Comparison of ENCODE assay signal across 15 cellular contexts in genomic region chr1:15095492-15095867, GRCh38. TPM values are rescaled to one million over a fixed set of nuclear protein-coding genes. Genes with fewer than 3 reads are reported as not detected.
DNase-seq lines count a peak whose midpoint lies in the region; ATAC-seq and TF ChIP-seq lines count a peak whose summit lies in the region.
"Had no signal": no experiment of that assay in that cellular context is flagged by ENCODE, and none has a peak within 500 bp of the region (broad histone marks: within the 10 kb centered on the region; RNA-seq: fewer than 3 reads in every experiment).

No MANE protein-coding gene starts in this region.

- no peak overlapping the region for H2BK15ac ChIP-seq in neuronal stem cell (ENCODE audit: low read length)

- no peak overlapping the region for H2AK5ac ChIP-seq in neuronal stem cell (ENCODE audit: low read depth, low read length)

- no peak overlapping the region for H2AFZ ChIP-seq in neuronal stem cell (ENCODE audit: low read length)
- H2AFZ ChIP-seq: GM23338 had no signal

- no peak for TF ChIP-seq CTCF in omental fat pad (IDR thresholded peaks at IDR 0.05)

- H3K4ac ChIP-seq in neuronal stem cell (ENCODE audit: low read length): no peak overlapping the region

- H3K4me3 Mint-ChIP-seq in IgD-negative memory B cell (peak overlapping the region in 2 of 4 donors; percentile 33 to 55), memory B cell (peak overlapping the region; percentile 74)
- H3K4me3 Mint-ChIP-seq: CD4-positive, alpha-beta memory T cell; GM23338 had no signal

- no peak overlapping the region for H3K4me2 ChIP-seq in neuronal stem cell (ENCODE audit: insufficient read depth, low read length, poor library complexity, severe bottlenecking)
- H3K4me2 ChIP-seq: GM23338 had no signal

- no peak overlapping the region for H4K91ac ChIP-seq in neuronal stem cell (ENCODE audit: low read depth, low read length, poor library complexity)

- no peak overlapping the region for H2BK5ac ChIP-seq in neuronal stem cell (ENCODE audit: low read length)

- no peak overlapping the region for H2BK120ac ChIP-seq in neuronal stem cell (ENCODE audit: low read depth, low read length)

- peaks cover 3 to 36% of the 10 kb centered on the region in 2 donors for H3K4me1 ChIP-seq in neuronal stem cell (ENCODE audit: control insufficient read depth in 2 of 2, insufficient read depth in 1 of 2, low read depth in 1 of 2, low read length in 2 of 2)

- intact Hi-C loops in sciatic nerve (cut with DNase I): no loop called here

- WGBS in neuronal stem cell (ENCODE audit: extremely low coverage in 2 of 2, insufficient read length in 2 of 2, insufficient replicate concordance in 1 of 2), 2 donors: no CpG with 5 or more reads among the region's 7 CpGs

- H3K36me3 ChIP-seq in neuronal stem cell (replicated peaks in 1 of 2; ENCODE audit: control insufficient read depth in 2 of 2, insufficient read depth in 2 of 2, low read length in 2 of 2): no peaks in the 10 kb centered on the region

- no peaks in the 10 kb centered on the region for H3K27me3 ChIP-seq in neuronal stem cell (ENCODE audit: control insufficient read depth in 3 of 3, insufficient read depth in 3 of 3, low read depth in 1 of 3, low read length in 3 of 3)

- H3K27ac Mint-ChIP-seq in IgD-negative memory B cell (peak overlapping the region; percentile 27 to 81 (median 34)), memory B cell (peak overlapping the region; percentile 76)
- H3K27ac Mint-ChIP-seq: CD4-positive, alpha-beta memory T cell; GM23338 had no signal

- DNase-seq in memory B cell (ENCODE audit: low spot score in 2 of 2) (no peak), neuronal stem cell (ENCODE audit: low spot score) (no peak), mucosa of gallbladder (ENCODE audit: low spot score) (no peak), omental fat pad (ENCODE audit: low spot score) (no peak), sciatic nerve (ENCODE audit: low spot score) (no peak), NCI-H1694 treated with DMSO at 0.1 percent for 48 hours (lab: John Stamatoyannopoulos, UW) (no peak)
- DNase-seq: ACHN; C1 segment of cervical spinal cord; CD4-positive, alpha-beta memory T cell; DMS79; H7 had no signal

- no peak overlapping the region for H4K8ac ChIP-seq in neuronal stem cell (ENCODE audit: low read depth, low read length)

- H3K27ac ChIP-seq in neuronal stem cell (replicated peaks; ENCODE audit: low read length): no peak overlapping the region

- peaks cover 10% of the 10 kb centered on the region for H3K27me3 Mint-ChIP-seq in IgD-negative memory B cell
- H3K27me3 Mint-ChIP-seq in memory B cell: peaks cover 12% of the 10 kb centered on the region

- H3K4me1 Mint-ChIP-seq in IgD-negative memory B cell (peaks cover 7 to 11% (median 10%) of the 10 kb centered on the region in 3 donors), memory B cell (peaks cover 23% of the 10 kb centered on the region)

- peak overlapping the region; percentile 82 for H3K18ac ChIP-seq in neuronal stem cell (ENCODE audit: low read length)

- H3K79me1 ChIP-seq in neuronal stem cell (ENCODE audit: low read depth, low read length): no peaks in the 10 kb centered on the region

- no peak overlapping the region for H3K9ac ChIP-seq in neuronal stem cell (ENCODE audit: low read depth, low read length, poor library complexity)

- no peak overlapping the region for H3K23ac ChIP-seq in neuronal stem cell (ENCODE audit: low read depth, low read length, poor library complexity)

- H3K36me3 Mint-ChIP-seq in IgD-negative memory B cell: peaks cover 3% of the 10 kb centered on the region
- H3K36me3 Mint-ChIP-seq in memory B cell: no peaks in the 10 kb centered on the region
- H3K36me3 Mint-ChIP-seq: CD4-positive, alpha-beta memory T cell had no signal

- no peak overlapping the region for H3K14ac ChIP-seq in neuronal stem cell (ENCODE audit: low read length)

- no peaks in the 10 kb centered on the region for H3K9me3 ChIP-seq in neuronal stem cell (replicated peaks in 1 of 2; ENCODE audit: control insufficient read depth in 2 of 2, insufficient read depth in 1 of 2, low read depth in 1 of 2, low read length in 2 of 2)

- no peak overlapping the region for H2BK12ac ChIP-seq in neuronal stem cell (ENCODE audit: low read length)

- H3K9me3 Mint-ChIP-seq in IgD-negative memory B cell (no peaks in the 10 kb centered on the region), memory B cell (no peaks in the 10 kb centered on the region)
- H3K9me3 Mint-ChIP-seq: CD4-positive, alpha-beta memory T cell; GM23338 had no signal

- ATAC-seq in memory B cell (ENCODE audit: low read depth): peak; percentile 85
- no peak for ATAC-seq in omental fat pad (ENCODE audit: low FRiP score)
- no peak for ATAC-seq in sciatic nerve
- ATAC-seq: GM12878, GM23338, HepG2 had no signal

- no peak overlapping the region for H3K4me3 ChIP-seq in neuronal stem cell (ENCODE audit: low read length in 2 of 2)
- H3K4me3 ChIP-seq: GM12878, GM23338 had no signal

RNA-seq across cellular contexts. Expression of gene TMEM51, which starts 58.1 kb away (rescaled TPM):
- not detected for polyA plus RNA-seq in IgD-negative memory B cell
- polyA plus RNA-seq in neuronal stem cell (2013, experiment 1 of 2): 9.6 TPM
- polyA plus RNA-seq in neuronal stem cell (2013, experiment 2 of 2): 9.7 TPM
- total RNA-seq in mucosa of gallbladder (43.7 TPM), omental fat pad (1 to 10 TPM; 3.3 to 8.6 (median 4.4) TPM), sciatic nerve (17.3 TPM)
- polyA plus RNA-seq: CD4-positive, alpha-beta memory T cell had no signal
